Comparison of ENCODE assay signal across 8 cellular contexts in the genomic region with DNA sequence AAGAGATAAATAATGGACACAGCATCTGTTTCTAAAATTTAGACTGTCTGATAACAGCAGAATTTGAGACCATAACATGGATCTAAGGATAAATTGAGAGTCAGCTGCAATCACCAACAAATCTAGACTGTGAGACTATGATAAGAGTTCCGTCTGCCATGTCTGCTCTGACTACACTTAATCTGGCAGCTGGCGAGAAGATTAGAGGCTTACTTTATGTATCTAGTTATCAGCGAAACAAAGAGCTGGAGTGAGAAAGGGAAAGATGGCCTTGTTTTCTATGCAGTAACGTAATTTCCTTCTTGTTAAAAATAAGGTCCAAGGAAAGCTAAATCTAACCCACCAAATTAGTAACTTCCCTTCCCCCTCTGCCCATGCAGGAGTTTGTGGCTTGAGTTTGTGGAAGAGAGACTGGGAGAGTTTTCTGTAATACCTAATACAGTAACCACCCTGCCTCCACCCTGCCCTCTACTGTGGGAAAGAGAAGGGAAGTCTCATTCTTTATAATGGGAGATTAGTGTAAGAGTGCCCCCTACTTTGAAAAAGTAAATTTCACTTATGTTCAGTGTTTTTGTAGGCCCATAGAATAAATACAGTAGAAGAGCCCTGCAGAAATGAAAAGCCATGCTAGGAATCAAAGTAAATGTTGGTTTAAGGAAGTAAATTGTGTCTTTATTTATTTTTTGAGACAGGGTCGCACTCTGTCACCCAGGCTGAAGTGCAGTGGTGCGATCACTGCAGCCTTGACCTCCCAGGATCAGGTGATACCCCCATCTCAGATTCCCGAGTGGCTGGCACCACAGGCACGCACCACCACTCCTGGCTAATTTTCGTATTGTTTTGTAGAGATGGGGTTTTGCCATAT. TPM values are rescaled to one million over a fixed set of nuclear protein-coding genes. Genes with fewer than 3 reads are reported as not detected.
DNase-seq lines count a peak whose midpoint lies in the region; ATAC-seq and TF ChIP-seq lines count a peak whose summit lies in the region.

No MANE protein-coding gene starts in this region.

- H3K4me3 Mint-ChIP-seq in T-helper 17 cell (peak overlapping the region; percentile 57), endodermal cell (peak overlapping the region; percentile 29)

- H3K9me3 Mint-ChIP-seq in endodermal cell: peaks cover 2% of the 10 kb centered on the region

- peak overlapping the region; percentile 27 for H3K27ac ChIP-seq in endodermal cell (ENCODE audit: low read depth, low read length)

- peaks cover 64% of the 10 kb centered on the region for H3K4me1 Mint-ChIP-seq in T-helper 17 cell
- peaks cover 45% of the 10 kb centered on the region for H3K4me1 Mint-ChIP-seq in endodermal cell

- peak overlapping the region; percentile 78 for H3K9ac ChIP-seq in endodermal cell (ENCODE audit: extremely low read depth, low read length, poor library complexity, severe bottlenecking)

- H3K4me3 ChIP-seq in GM06990 (replicated peaks; ENCODE audit: low read depth, low read length) (no peak overlapping the region), endodermal cell (ENCODE audit: low read length) (peak overlapping the region; percentile 19)
- no peak overlapping the region for H3K4me3 ChIP-seq in Jurkat, Clone E6-1 (ENCODE audit: low read length)

- TF ChIP-seq CTCF in GM06990 (IDR thresholded peaks at IDR 0.05; ENCODE audit: insufficient read depth, low read length, poor library complexity, severe bottlenecking): peak; percentile 58
- peak; percentile 89 for TF ChIP-seq CTCF in endodermal cell (conservative IDR thresholded peaks at IDR 0.05)

- WGBS in endodermal cell (ENCODE audit: insufficient coverage in 1 of 2, insufficient read length in 1 of 2), 2 experiments: 75 to 85% methylated on average over 3 to 8 of the region's 9 CpGs

- H3K27me3 Mint-ChIP-seq in T-helper 17 cell (no peaks in the 10 kb centered on the region), endodermal cell (ENCODE audit: insufficient read depth) (no peaks in the 10 kb centered on the region)

- ATAC-seq in T-helper 17 cell (peak; percentile 71), HG03457 (IDR thresholded peaks at IDR 0.05; ENCODE audit: unreplicated experiment) (no peak), GM18498 (IDR thresholded peaks at IDR 0.05; ENCODE audit: unreplicated experiment) (no peak)

- H3K9me3 ChIP-seq in T-helper 17 cell (ENCODE audit: control insufficient read depth, low read length, poor library complexity, severe bottlenecking): no peaks in the 10 kb centered on the region
- H3K9me3 ChIP-seq in endodermal cell (ENCODE audit: control insufficient read depth, low read length): peaks cover 14% of the 10 kb centered on the region

- peaks cover 3% of the 10 kb centered on the region for H3K36me3 Mint-ChIP-seq in T-helper 17 cell (ENCODE audit: low read depth)
- peaks cover 17% of the 10 kb centered on the region for H3K36me3 Mint-ChIP-seq in endodermal cell (ENCODE audit: low read depth)

- H3K27me3 ChIP-seq in GM06990 (replicated peaks; ENCODE audit: control insufficient read depth, insufficient read depth, low read length) (no peaks in the 10 kb centered on the region), endodermal cell (ENCODE audit: control insufficient read depth, insufficient read depth, low read length, poor library complexity, severe bottlenecking) (no peaks in the 10 kb centered on the region)

- H3K4me1 ChIP-seq in endodermal cell (ENCODE audit: control insufficient read depth, insufficient read depth, low read length): peaks cover 10% of the 10 kb centered on the region

- H3K27ac Mint-ChIP-seq in T-helper 17 cell (peak overlapping the region; percentile 83), endodermal cell (peak overlapping the region; percentile 96)

- DNase-seq in AG08396 (ENCODE audit: low spot score) (peak; percentile 7), GM06990 (ENCODE audit: extremely low read depth, insufficient read length) (peak; percentile 6), T-helper 17 cell (peak in 1 of 3 donors; percentile 18), endodermal cell (peak; percentile 82), mucosa of gallbladder (ENCODE audit: low spot score) (peak; percentile 48)
- DNase-seq in Jurkat, Clone E6-1 (ENCODE audit: low read depth, low spot score): peak; percentile 18

- H3K36me3 ChIP-seq in GM06990 (ENCODE audit: control insufficient read depth, insufficient read depth, low read length) (no peaks in the 10 kb centered on the region; the same call in 1 of the 2 replicates), endodermal cell (ENCODE audit: control insufficient read depth, insufficient read depth, low read length) (peaks cover 6% of the 10 kb centered on the region)

RNA-seq across cellular contexts. Expression of a gene that starts 27.5 kb away (rescaled TPM):
- polyA plus RNA-seq in Jurkat, Clone E6-1 (2012; ENCODE audit: insufficient read depth, insufficient read length): 11.7 TPM
- total RNA-seq in T-helper 17 cell (100 to 1,000 TPM; 292 to 348 TPM), endodermal cell (10 to 100 TPM; 84.6 to 90.9 TPM), mucosa of gallbladder (111 TPM)
- 63.3 TPM for polyA plus RNA-seq in endodermal cell (2013, experiment 1 of 2)
- polyA plus RNA-seq in endodermal cell (2013, experiment 2 of 2): 67.9 TPM
